1 cellular context compared by ENCODE assay signal in genomic region chr16:28823719-28824547, GRCh38.
TF ChIP-seq lines count a peak whose summit lies in the region.

No MANE protein-coding gene starts in this region.

TF ChIP-seq in H1, 55 proteins besides CTCF, POLR2A, EP300 and RAD21:
- TF ChIP-seq CHD1 (IDR thresholded peaks at IDR 0.05; ENCODE audit: low read depth, low read length) (no peak), MAX (IDR thresholded peaks at IDR 0.05) (peak; percentile 8), TAF7 (optimal IDR thresholded peaks at IDR 0.05; ENCODE audit: borderline replicate concordance, low read depth, low read length) (no peak), YY1 (IDR thresholded peaks at IDR 0.05; ENCODE audit: low read depth, low read length) (no peak), ASH2L (IDR thresholded peaks at IDR 0.05; ENCODE audit: low read length) (peak; percentile 54), BACH1 (IDR thresholded peaks at IDR 0.05; ENCODE audit: low read length) (peak; percentile 90), TAF1 (IDR thresholded peaks at IDR 0.05; ENCODE audit: low read depth, low read length) (peak; percentile 74), SIX5 (IDR thresholded peaks at IDR 0.05; ENCODE audit: low read depth, low read length) (no peak), SP2 (IDR thresholded peaks at IDR 0.05; ENCODE audit: low read length) (peak; percentile 13; the same call in 1 of the 2 replicates), RXRA (IDR thresholded peaks at IDR 0.05; ENCODE audit: insufficient read depth, low read depth, low read length) (no peak), CREB1 (IDR thresholded peaks at IDR 0.05) (no peak), EZH2 (IDR thresholded peaks at IDR 0.05; ENCODE audit: low read depth, low read length, severe bottlenecking) (no peak), EGR1 (IDR thresholded peaks at IDR 0.05; ENCODE audit: borderline replicate concordance, low read depth, low read length) (no peak), CBX8 (IDR thresholded peaks at IDR 0.05; ENCODE audit: borderline replicate concordance, low read depth, low read length) (no peak), SP1 (IDR thresholded peaks at IDR 0.05; ENCODE audit: low read depth, low read length) (peak; percentile 81), TBP (IDR thresholded peaks at IDR 0.05; ENCODE audit: low read depth, low read length) (peak; percentile 65), CHD2 (IDR thresholded peaks at IDR 0.05; ENCODE audit: low read length) (peak; percentile 85), NANOG (IDR thresholded peaks at IDR 0.05; ENCODE audit: insufficient read depth, low read depth, low read length, poor library complexity, severe bottlenecking) (no peak), MAFK (IDR thresholded peaks at IDR 0.05; ENCODE audit: low read depth, low read length) (no peak), RNF2 (IDR thresholded peaks at IDR 0.05; ENCODE audit: borderline replicate concordance, low read depth, low read length, missing control alignments, poor library complexity, severe bottlenecking) (no peak), GABPA (IDR thresholded peaks at IDR 0.05; ENCODE audit: borderline replicate concordance, insufficient read depth, low read length) (no peak), SIRT6 (IDR thresholded peaks at IDR 0.05; ENCODE audit: low read length) (no peak), BRCA1 (IDR thresholded peaks at IDR 0.05; ENCODE audit: low read depth, low read length) (0 out of 2 replicates have a peak, but pooled peaks have one; percentile 45), KDM4A (IDR thresholded peaks at IDR 0.05; ENCODE audit: low read depth, low read length, severe bottlenecking) (no peak), HDAC2 (IDR thresholded peaks at IDR 0.05; ENCODE audit: borderline replicate concordance in 1 of 2, low read depth in 2 of 2, low read length in 2 of 2) (no peak), ATF2 (IDR thresholded peaks at IDR 0.05; ENCODE audit: low read length) (no peak), PHF8 (conservative IDR thresholded peaks at IDR 0.05; ENCODE audit: low read depth, low read length) (peak; percentile 76), POLR2AphosphoS5 (IDR thresholded peaks at IDR 0.05; ENCODE audit: low read depth, low read length) (peak; percentile 68), GTF2F1 (IDR thresholded peaks at IDR 0.05; ENCODE audit: borderline replicate concordance, low read depth, low read length) (no peak), NRF1 (IDR thresholded peaks at IDR 0.05; ENCODE audit: low read depth, low read length) (peak; percentile 66)
TF ChIP-seq in H1: peak in this region for 12.
